Comparison of ENCODE assay signal across 7 cellular contexts in genomic region chr4:5539584-5539983, GRCh38.
"Had no signal": no experiment of that assay in that cellular context is flagged by ENCODE, and none has a peak within 500 bp of the region (broad histone marks: within the 10 kb centered on the region; RNA-seq: fewer than 3 reads in every experiment).

No MANE protein-coding gene starts in this region.

- ATAC-seq: K562 had no signal

- DNase-seq: IMR-90, KBM-7, KG1 had no signal

- FAIRE-seq: HTR-8/SVneo, K562 had no signal

- H3K9ac ChIP-seq: KMS-11 had no signal

- H3K27ac ChIP-seq: HL-60, KMS-11 had no signal

- H3K4me3 ChIP-seq: K562 had no signal

- H3K4me2 ChIP-seq: KMS-11 had no signal
